Comparison of ENCODE assay signal across 1 cellular context in the genomic region with DNA sequence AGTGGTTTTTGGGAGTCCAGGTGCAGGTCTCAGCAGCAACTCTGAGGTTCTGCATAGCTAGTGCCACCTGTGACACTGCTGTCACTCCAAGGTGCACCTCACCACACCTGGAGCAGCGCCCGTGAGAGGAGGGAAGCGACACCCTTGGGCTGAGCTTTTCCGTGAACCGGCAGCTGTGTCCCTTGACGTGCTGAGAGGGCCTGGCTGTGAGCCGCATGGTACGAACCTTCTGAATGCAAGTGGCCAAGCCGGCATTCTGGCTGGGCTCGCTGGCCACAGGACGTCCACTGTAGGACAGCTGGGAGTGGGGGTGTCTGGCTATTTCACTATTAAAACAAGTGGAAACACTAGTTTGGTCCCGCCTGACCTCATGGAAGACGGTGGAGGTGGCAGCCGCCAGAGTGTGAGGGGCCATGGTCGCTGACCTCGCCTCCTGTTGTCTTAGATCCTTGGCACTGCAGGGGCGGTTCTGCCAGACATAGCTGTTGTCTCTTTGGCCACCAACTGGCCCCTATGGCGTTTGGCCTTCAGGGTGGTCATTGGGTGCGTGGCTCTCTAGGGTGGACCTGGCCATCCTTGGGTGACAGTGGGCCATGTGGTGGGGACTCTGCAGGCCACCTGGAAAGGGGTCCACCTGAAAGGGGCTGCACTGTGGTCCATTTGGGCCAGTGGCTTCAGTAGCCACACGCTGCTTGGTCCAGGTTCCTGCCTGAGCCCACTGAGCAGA.
TF ChIP-seq lines count a peak whose summit lies in the region.

No MANE protein-coding gene starts in this region.

TF ChIP-seq in K562, 482 proteins besides CTCF, POLR2A, EP300 and RAD21 (continued from another document):
- TF ChIP-seq, protein P1, sequence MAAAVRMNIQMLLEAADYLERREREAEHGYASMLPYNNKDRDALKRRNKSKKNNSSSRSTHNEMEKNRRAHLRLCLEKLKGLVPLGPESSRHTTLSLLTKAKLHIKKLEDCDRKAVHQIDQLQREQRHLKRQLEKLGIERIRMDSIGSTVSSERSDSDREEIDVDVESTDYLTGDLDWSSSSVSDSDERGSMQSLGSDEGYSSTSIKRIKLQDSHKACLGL (CRISPR knock-in tag; IDR thresholded peaks at IDR 0.05; ENCODE audit: borderline replicate concordance, poor library complexity, severe bottlenecking): no peak
- TF ChIP-seq FOXA3 (CRISPR knock-in tag; conservative IDR thresholded peaks at IDR 0.05 in 1 of 2, IDR thresholded peaks at IDR 0.05 in 1 of 2) (0 out of 4 replicates have a peak, but pooled peaks of 1 of the 2 experiments have one; percentile 15), U2AF2 (optimal IDR thresholded peaks at IDR 0.05; ENCODE audit: low read depth, low read length) (no peak), CBX8 (IDR thresholded peaks at IDR 0.05; ENCODE audit: borderline replicate concordance, extremely low read depth, low read depth, low read length, poor library complexity, severe bottlenecking) (no peak)
- TF ChIP-seq, protein P2, sequence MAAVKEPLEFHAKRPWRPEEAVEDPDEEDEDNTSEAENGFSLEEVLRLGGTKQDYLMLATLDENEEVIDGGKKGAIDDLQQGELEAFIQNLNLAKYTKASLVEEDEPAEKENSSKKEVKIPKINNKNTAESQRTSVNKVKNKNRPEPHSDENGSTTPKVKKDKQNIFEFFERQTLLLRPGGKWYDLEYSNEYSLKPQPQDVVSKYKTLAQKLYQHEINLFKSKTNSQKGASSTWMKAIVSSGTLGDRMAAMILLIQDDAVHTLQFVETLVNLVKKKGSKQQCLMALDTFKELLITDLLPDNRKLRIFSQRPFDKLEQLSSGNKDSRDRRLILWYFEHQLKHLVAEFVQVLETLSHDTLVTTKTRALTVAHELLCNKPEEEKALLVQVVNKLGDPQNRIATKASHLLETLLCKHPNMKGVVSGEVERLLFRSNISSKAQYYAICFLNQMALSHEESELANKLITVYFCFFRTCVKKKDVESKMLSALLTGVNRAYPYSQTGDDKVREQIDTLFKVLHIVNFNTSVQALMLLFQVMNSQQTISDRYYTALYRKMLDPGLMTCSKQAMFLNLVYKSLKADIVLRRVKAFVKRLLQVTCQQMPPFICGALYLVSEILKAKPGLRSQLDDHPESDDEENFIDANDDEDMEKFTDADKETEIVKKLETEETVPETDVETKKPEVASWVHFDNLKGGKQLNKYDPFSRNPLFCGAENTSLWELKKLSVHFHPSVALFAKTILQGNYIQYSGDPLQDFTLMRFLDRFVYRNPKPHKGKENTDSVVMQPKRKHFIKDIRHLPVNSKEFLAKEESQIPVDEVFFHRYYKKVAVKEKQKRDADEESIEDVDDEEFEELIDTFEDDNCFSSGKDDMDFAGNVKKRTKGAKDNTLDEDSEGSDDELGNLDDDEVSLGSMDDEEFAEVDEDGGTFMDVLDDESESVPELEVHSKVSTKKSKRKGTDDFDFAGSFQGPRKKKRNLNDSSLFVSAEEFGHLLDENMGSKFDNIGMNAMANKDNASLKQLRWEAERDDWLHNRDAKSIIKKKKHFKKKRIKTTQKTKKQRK (IDR thresholded peaks at IDR 0.05; ENCODE audit: borderline replicate concordance, low read depth, low read length): no peak
TF ChIP-seq in K562: peak in this region for 1.
